Comparison of ENCODE assay signal across 11 cellular contexts in genomic region chr2:129347486-129348217, GRCh38.
DNase-seq lines count a peak whose midpoint lies in the region; ATAC-seq, FAIRE-seq and TF ChIP-seq lines count a peak whose summit lies in the region.
"Had no signal": no experiment of that assay in that cellular context is flagged by ENCODE, and none has a peak within 500 bp of the region (broad histone marks: within the 10 kb centered on the region; RNA-seq: fewer than 3 reads in every experiment).

No MANE protein-coding gene starts in this region.

- H3K9ac ChIP-seq in HepG2 (ENCODE audit: insufficient read depth, low read depth, low read length), result no peak overlapping the region

- no peaks in the 10 kb centered on the region for H3K79me2 ChIP-seq in HepG2 (ENCODE audit: insufficient read depth, low read length)

- intact Hi-C loops in HepG2 (cut with micrococcal nuclease; ENCODE audit: unreplicated experiment), result no loop called here
- intact Hi-C loops in activated CD4-positive, alpha-beta T cell treated with anti-CD3 and anti-CD28 coated beads, Interleukin-2, amount 10 ng/mL, durations not matched to agents 24 days and 14 days (cut with micrococcal nuclease), result no loop called here
- intact Hi-C loops in activated CD4-positive, alpha-beta memory T cell treated with anti-CD3 and anti-CD28 coated beads for 36 hours (cut with micrococcal nuclease), result no loop called here

- ATAC-seq in GM18517 (IDR thresholded peaks at IDR 0.05; ENCODE audit: unreplicated experiment) (peak; percentile 100), GM21526 (IDR thresholded peaks at IDR 0.05; ENCODE audit: low FRiP score, unreplicated experiment) (peak; percentile 99), HG03280 (IDR thresholded peaks at IDR 0.05; ENCODE audit: unreplicated experiment) (peak; percentile 96), HepG2 (no peak)

- POLR2A ChIA-PET in HepG2 (lab: Yijun Ruan, JAX), result no interaction called here
- POLR2A ChIA-PET in activated CD4-positive, alpha-beta memory T cell treated with anti-CD3 and anti-CD28 coated beads for 36 hours (lab: Charles Lee), result no interaction called here

- H3K9me3 ChIP-seq in HepG2 (ENCODE audit: low read length), result no peaks in the 10 kb centered on the region
- H3K9me3 ChIP-seq: pancreas had no signal

- H3K9me3 Mint-ChIP-seq in activated CD4-positive, alpha-beta T cell treated with anti-CD3 and anti-CD28 coated beads, Interleukin-2, amount 10 ng/mL, durations not matched to agents 24 days and 14 days, result no peaks in the 10 kb centered on the region
- no peaks in the 10 kb centered on the region for H3K9me3 Mint-ChIP-seq in activated CD4-positive, alpha-beta memory T cell treated with anti-CD3 and anti-CD28 coated beads for 36 hours
- H3K9me3 Mint-ChIP-seq: activated T-cell treated with anti-CD3 and anti-CD28 coated beads, Interleukin-2, amount 50 U/mL, for 24 hours had no signal

- H3K4me3 ChIP-seq in HepG2 (replicated peaks in 1 of 3; ENCODE audit: insufficient read depth in 1 of 3, low read depth in 2 of 3, low read length in 3 of 3), result no peak overlapping the region
- H3K4me3 ChIP-seq: pancreas had no signal

- TF ChIP-seq EP300 in HepG2 (IDR thresholded peaks at IDR 0.05; ENCODE audit: low read depth in 2 of 2, low read length in 2 of 2), result no peak
- no peak for TF ChIP-seq EP300 in HepG2 (CRISPR knock-in tag; IDR thresholded peaks at IDR 0.05; ENCODE audit: borderline replicate concordance)

- H4K20me1 ChIP-seq in HepG2 (ENCODE audit: insufficient read depth, low read length), result no peaks in the 10 kb centered on the region

- H3K4me1 ChIP-seq in HepG2 (ENCODE audit: insufficient read depth, low read length), result no peaks in the 10 kb centered on the region
- H3K4me1 ChIP-seq: pancreas had no signal

- H3K27me3 ChIP-seq in HepG2 (ENCODE audit: control insufficient read depth in 1 of 2, insufficient read depth in 2 of 2, low read length in 2 of 2), result no peaks in the 10 kb centered on the region
- H3K27me3 ChIP-seq: pancreas had no signal

- TF ChIP-seq RAD21 in HepG2 (CRISPR knock-in tag; IDR thresholded peaks at IDR 0.05), result no peak

- no peak overlapping the region for H3K27ac ChIP-seq in HepG2 (ENCODE audit: extremely low read length, insufficient read depth, low read length)
- H3K27ac ChIP-seq: pancreas had no signal

- H3K36me3 ChIP-seq in HepG2 (replicated peaks in 1 of 2; ENCODE audit: control insufficient read depth in 1 of 2, insufficient read depth in 2 of 2, low read length in 2 of 2), result no peaks in the 10 kb centered on the region
- H3K36me3 ChIP-seq: pancreas had no signal

- FAIRE-seq in HepG2 (lab: Jason Lieb, UNC), result no peak
- FAIRE-seq: pancreas had no signal

- no peak overlapping the region for H3K4me3 Mint-ChIP-seq in activated CD4-positive, alpha-beta T cell treated with anti-CD3 and anti-CD28 coated beads, Interleukin-2, amount 10 ng/mL, durations not matched to agents 24 days and 14 days
- no peak overlapping the region for H3K4me3 Mint-ChIP-seq in activated CD4-positive, alpha-beta memory T cell treated with anti-CD3 and anti-CD28 coated beads for 36 hours
- H3K4me3 Mint-ChIP-seq: activated T-cell treated with anti-CD3 and anti-CD28 coated beads, Interleukin-2, amount 50 U/mL, for 24 hours had no signal

- no peaks in the 10 kb centered on the region for H3K4me1 Mint-ChIP-seq in activated CD4-positive, alpha-beta T cell treated with anti-CD3 and anti-CD28 coated beads, Interleukin-2, amount 10 ng/mL, durations not matched to agents 24 days and 14 days
- no peaks in the 10 kb centered on the region for H3K4me1 Mint-ChIP-seq in activated CD4-positive, alpha-beta memory T cell treated with anti-CD3 and anti-CD28 coated beads for 36 hours (ENCODE audit: low read depth)

- H3K27ac Mint-ChIP-seq in activated CD4-positive, alpha-beta T cell treated with anti-CD3 and anti-CD28 coated beads, Interleukin-2, amount 10 ng/mL, durations not matched to agents 24 days and 14 days, result no peak overlapping the region
- H3K27ac Mint-ChIP-seq in activated CD4-positive, alpha-beta memory T cell treated with anti-CD3 and anti-CD28 coated beads for 36 hours, result no peak overlapping the region
- H3K27ac Mint-ChIP-seq: activated T-cell treated with anti-CD3 and anti-CD28 coated beads, Interleukin-2, amount 50 U/mL, for 24 hours had no signal

- H3K36me3 Mint-ChIP-seq in activated CD4-positive, alpha-beta T cell treated with anti-CD3 and anti-CD28 coated beads, Interleukin-2, amount 10 ng/mL, durations not matched to agents 24 days and 14 days (ENCODE audit: low read depth), result no peaks in the 10 kb centered on the region
- H3K36me3 Mint-ChIP-seq in activated CD4-positive, alpha-beta memory T cell treated with anti-CD3 and anti-CD28 coated beads for 36 hours, result no peaks in the 10 kb centered on the region

- H2AFZ ChIP-seq in HepG2 (ENCODE audit: low read length), result no peak overlapping the region

- in situ Hi-C loops in HepG2 (cut with HindIII; ENCODE audit: extremely low pct_ligation_motif_present, low pct_unique_long_range_greater_than_20kb), result no loop called here

- BruUV-seq in HepG2 (replicated peaks; lab: Mats Ljungman, UMichigan), result no TSS peak

- CTCF ChIA-PET in HepG2 (lab: Yijun Ruan, JAX; ENCODE audit: low intra/inter-chr PET ratio, low total read pairs), result no interaction called here
- CTCF ChIA-PET in activated CD4-positive, alpha-beta memory T cell treated with anti-CD3 and anti-CD28 coated beads for 36 hours (lab: Charles Lee), result interaction anchor here (1.1 kb wide), 1 partner anchor 9 kb away, joined by 3 read pairs; no protein-coding TSS in a partner anchor

- no peak for TF ChIP-seq CTCF in HepG2 (CRISPR knock-in tag; IDR thresholded peaks at IDR 0.05)

- no peak for DNase-seq in HepG2 (ENCODE audit: low spot score)
- no peak for DNase-seq in T-helper 2 cell
- DNase-seq in activated CD4-positive, alpha-beta T cell treated with anti-CD3 and anti-CD28 coated beads, Interleukin-2, amount 10 ng/mL, durations not matched to agents 24 days and 14 days, result no peak
- DNase-seq in activated CD4-positive, alpha-beta memory T cell treated with anti-CD3 and anti-CD28 coated beads for 36 hours, result no peak
- no peak for DNase-seq in COLO829 (ENCODE audit: low spot score)
- DNase-seq: activated T-cell treated with anti-CD3 and anti-CD28 coated beads, Interleukin-2, amount 50 U/mL, for 24 hours; dermis blood vessel endothelial cell; pancreas had no signal

- no peak for TF ChIP-seq POLR2A in HepG2 (IDR thresholded peaks at IDR 0.05; ENCODE audit: insufficient read depth in 1 of 2, low read depth in 2 of 2, low read length in 2 of 2)

- no peak overlapping the region for H3K4me2 ChIP-seq in HepG2 (ENCODE audit: low read depth, low read length)

- 7% methylated on average over 11 of the region's 11 CpGs for WGBS in HepG2 (ENCODE audit: low lambda C conversion rate)

- no peaks in the 10 kb centered on the region for H3K27me3 Mint-ChIP-seq in activated CD4-positive, alpha-beta T cell treated with anti-CD3 and anti-CD28 coated beads, Interleukin-2, amount 10 ng/mL, durations not matched to agents 24 days and 14 days
- no peaks in the 10 kb centered on the region for H3K27me3 Mint-ChIP-seq in activated CD4-positive, alpha-beta memory T cell treated with anti-CD3 and anti-CD28 coated beads for 36 hours
- H3K27me3 Mint-ChIP-seq: activated T-cell treated with anti-CD3 and anti-CD28 coated beads, Interleukin-2, amount 50 U/mL, for 24 hours had no signal

TF ChIP-seq in HepG2, 621 proteins besides CTCF, POLR2A, EP300 and RAD21:
- no peak for TF ChIP-seq E2F1 (CRISPR knock-in tag; IDR thresholded peaks at IDR 0.05)
- TF ChIP-seq FOXA1 (IDR thresholded peaks at IDR 0.05), result peak; percentile 41; the same call in 1 of the 2 replicates
- no peak for TF ChIP-seq FOXA1 (CRISPR knock-in tag; IDR thresholded peaks at IDR 0.05)
